Comparison of ENCODE assay signal across 15 cellular contexts in genomic region chr13:46605089-46605488, GRCh38. TPM values are rescaled to one million over a fixed set of nuclear protein-coding genes. Genes with fewer than 3 reads are reported as not detected.
DNase-seq lines count a peak whose midpoint lies in the region; ATAC-seq and TF ChIP-seq lines count a peak whose summit lies in the region.
"Had no signal": no experiment of that assay in that cellular context is flagged by ENCODE, and none has a peak within 500 bp of the region (broad histone marks: within the 10 kb centered on the region; RNA-seq: fewer than 3 reads in every experiment).

No MANE protein-coding gene starts in this region.

- no peaks in the 10 kb centered on the region for H3K27me3 ChIP-seq in WERI-Rb-1 (ENCODE audit: insufficient read depth, low read depth, severe bottlenecking)
- H3K27me3 ChIP-seq in heart left ventricle, result no peaks in the 10 kb centered on the region
- H3K27me3 ChIP-seq in muscle layer of duodenum (ENCODE audit: low read depth, low read length), result no peaks in the 10 kb centered on the region
- H3K27me3 ChIP-seq: SJCRH30 had no signal

- TF ChIP-seq POLR2A in heart left ventricle (IDR thresholded peaks at IDR 0.05), result no peak

- peaks cover 82% of the 10 kb centered on the region for H3K4me1 Mint-ChIP-seq in type B pancreatic cell (ENCODE audit: unreplicated experiment)

- peak overlapping the region; percentile 46; the same call in 1 of the 2 replicates for H3K27ac ChIP-seq in WERI-Rb-1
- H3K27ac ChIP-seq in heart left ventricle, result peak overlapping the region; percentile 20 to 72 (median 61)
- H3K27ac ChIP-seq in muscle layer of duodenum (ENCODE audit: low read length), result peak overlapping the region; percentile 30
- H3K27ac ChIP-seq: psoas muscle, SJCRH30 had no signal

- H3K27me3 Mint-ChIP-seq in type B pancreatic cell, result no peaks in the 10 kb centered on the region
- H3K27me3 Mint-ChIP-seq: activated CD4-positive, alpha-beta T cell treated with anti-CD3 and anti-CD28 coated beads, Interleukin-2, amount 10 ng/mL, durations not matched to agents 7 days and 5 days; CD4-positive, CD25-positive, alpha-beta regulatory T cell had no signal

- peaks cover 3% of the 10 kb centered on the region for H3K36me3 Mint-ChIP-seq in type B pancreatic cell
- H3K36me3 Mint-ChIP-seq: CD4-positive, CD25-positive, alpha-beta regulatory T cell had no signal

- ATAC-seq in heart left ventricle (peak; percentile 48 to 72 (median 60)), omental fat pad (ENCODE audit: low FRiP score) (no peak), GM18868 (IDR thresholded peaks at IDR 0.05; ENCODE audit: unreplicated experiment) (no peak)
- ATAC-seq: psoas muscle had no signal

- no peak overlapping the region for H3K4me3 Mint-ChIP-seq in type B pancreatic cell
- H3K4me3 Mint-ChIP-seq: activated CD4-positive, alpha-beta T cell treated with anti-CD3 and anti-CD28 coated beads, Interleukin-2, amount 10 ng/mL, durations not matched to agents 7 days and 5 days; CD4-positive, CD25-positive, alpha-beta regulatory T cell had no signal

- peak overlapping the region; percentile 63 for H3K27ac Mint-ChIP-seq in type B pancreatic cell
- H3K27ac Mint-ChIP-seq: activated CD4-positive, alpha-beta T cell treated with anti-CD3 and anti-CD28 coated beads, Interleukin-2, amount 10 ng/mL, durations not matched to agents 7 days and 5 days had no signal

- H3K9me3 Mint-ChIP-seq in type B pancreatic cell, result peaks cover 4% of the 10 kb centered on the region
- H3K9me3 Mint-ChIP-seq: activated CD4-positive, alpha-beta T cell treated with anti-CD3 and anti-CD28 coated beads, Interleukin-2, amount 10 ng/mL, durations not matched to agents 7 days and 5 days had no signal

- H3K4me3 ChIP-seq in WERI-Rb-1 (ENCODE audit: low read depth, low read length) (no peak overlapping the region), heart left ventricle (no peak overlapping the region), muscle layer of duodenum (ENCODE audit: low read depth in 1 of 2, low read length in 2 of 2) (no peak overlapping the region)
- H3K4me3 ChIP-seq: psoas muscle, SJCRH30 had no signal

- 21 to 35% (median 31%) methylated on average over 4 of the region's 4 CpGs for WGBS in heart left ventricle, 4 donors

- TF ChIP-seq CTCF in WERI-Rb-1 (IDR thresholded peaks at IDR 0.05; ENCODE audit: low read depth, low read length), result no peak
- no peak for TF ChIP-seq CTCF in heart left ventricle (IDR thresholded peaks at IDR 0.05)
- TF ChIP-seq CTCF in type B pancreatic cell (conservative IDR thresholded peaks at IDR 0.05), result no peak
- no peak for TF ChIP-seq CTCF in omental fat pad (IDR thresholded peaks at IDR 0.05)

- no peaks in the 10 kb centered on the region for H3K9me3 ChIP-seq in WERI-Rb-1 (ENCODE audit: severe bottlenecking)
- no peaks in the 10 kb centered on the region for H3K9me3 ChIP-seq in heart left ventricle
- H3K9me3 ChIP-seq in muscle layer of duodenum (ENCODE audit: control insufficient read depth in 1 of 2, low read length in 2 of 2), result no peaks in the 10 kb centered on the region
- H3K9me3 ChIP-seq: psoas muscle, SJCRH30 had no signal

- DNase-seq in WERI-Rb-1 (no peak), heart left ventricle (peak in 3 of 5 donors; percentile 46 to 56 (median 51)), type B pancreatic cell (ENCODE audit: extremely low spot score, unreplicated experiment) (no peak), omental fat pad (ENCODE audit: low spot score) (no peak), NCI-H748 (lab: John Stamatoyannopoulos, UW; ENCODE audit: unreplicated experiment) (no peak)
- DNase-seq: activated CD4-positive, alpha-beta T cell treated with anti-CD3 and anti-CD28 coated beads, Interleukin-2, amount 10 ng/mL, durations not matched to agents 7 days and 5 days; activated T-cell treated with anti-CD3 and anti-CD28 coated beads, Interleukin-2, amount 50 U/mL, for 1 hour; CD4-positive, CD25-positive, alpha-beta regulatory T cell; HCEC 1CT; NCI-H1105; psoas muscle; stimulated activated CD4-positive, alpha-beta T cell treated with anti-CD3 and anti-CD28 coated beads, Interleukin-1b, Interleukin-23, amount 100 ng/mL, for 48 hours had no signal

- intact Hi-C loops in heart left ventricle (cut with DNase I), result loop anchor here in 3 of 10 donors (5.0 to 10.0 kb wide), 4 partner anchors 37 to 53 kb away; partner anchors contain the start of gene LRCH1 (in 3 of the 3)

- H3K4me1 ChIP-seq in heart left ventricle, result peaks cover 15 to 94% (median 80%) of the 10 kb centered on the region in 12 donors
- H3K4me1 ChIP-seq in muscle layer of duodenum (ENCODE audit: control insufficient read depth in 1 of 2, insufficient read depth in 2 of 2, low read length in 2 of 2), result peaks cover 53 to 83% of the 10 kb centered on the region in 2 donors

- H3K36me3 ChIP-seq in WERI-Rb-1 (no peaks in the 10 kb centered on the region; the same call in none of the 2 replicates), heart left ventricle (no peaks in the 10 kb centered on the region), muscle layer of duodenum (ENCODE audit: control insufficient read depth in 1 of 2, insufficient read depth in 2 of 2, low read length in 2 of 2) (no peaks in the 10 kb centered on the region)
- H3K36me3 ChIP-seq: SJCRH30 had no signal

RNA-seq across cellular contexts. Expression of gene LRCH1, which starts 52.1 kb away (rescaled TPM):
- 10 to 100 TPM in 8 of 9 donors, 1 to 10 TPM in 1; 9.8 to 20.1 (median 12.9) TPM for total RNA-seq in heart left ventricle
- 1 to 10 TPM; 4.5 to 6.4 TPM for polyA plus RNA-seq in heart left ventricle
- total RNA-seq in type B pancreatic cell (ENCODE audit: low replicate concordance), result 17.4 and 23.0 TPM in 2 replicates
- 10 to 100 TPM in 3 of 4 donors, 1 to 10 TPM in 1; 9.7 to 43.7 (median 16.5) TPM for total RNA-seq in omental fat pad

Comparison
In these comparisons a context has a peak if more than half of its experiments do, and no peak if none do; other contexts are left out.
1. DNase-seq: peak in heart left ventricle (3 of 5); none in WERI-Rb-1 (single experiment), type B pancreatic cell (single experiment), omental fat pad (single experiment) and NCI-H748 (single experiment).
2. ATAC-seq: peak in heart left ventricle (4 of 4); none in omental fat pad (single experiment) and GM18868 (single experiment).
3. Peak in every context shown above with its lines, with median percentiles within 50 percentile points of each other: H3K27ac ChIP-seq.